ENCODE assay signal across 8 cellular contexts in the genomic region with DNA sequence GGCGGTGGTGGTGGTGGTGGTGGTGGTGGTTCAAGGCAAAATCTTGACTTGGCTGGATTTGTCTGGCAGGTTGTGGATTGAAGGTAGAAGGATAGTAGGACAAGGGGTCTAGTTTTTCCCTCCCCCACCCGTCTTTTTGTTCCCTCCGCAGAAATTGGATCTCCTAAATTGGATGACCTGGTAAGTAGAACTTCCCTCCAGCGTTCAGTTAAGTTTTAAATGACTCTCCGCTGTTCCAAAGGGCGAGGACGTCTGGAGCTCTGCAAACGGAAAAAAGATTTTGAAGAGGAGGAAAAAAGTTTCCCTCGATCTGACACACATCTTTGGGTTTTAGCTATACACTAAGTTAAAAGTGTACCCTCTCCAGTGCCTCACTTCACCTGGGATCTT. TPM values are rescaled to one million over a fixed set of nuclear protein-coding genes. Genes with fewer than 3 reads are reported as not detected.
DNase-seq lines count a peak whose midpoint lies in the region; ATAC-seq lines count a peak whose summit lies in the region.

No MANE protein-coding gene starts in this region.

- CTCF ChIA-PET in activated CD8-positive, alpha-beta T cell treated with anti-CD3 and anti-CD28 coated beads, Interleukin-2, amount 10 ng/mL, durations not matched to agents 7 days and 5 days (lab: Charles Lee): interaction anchor here (1.4 kb wide), 2 partner anchors 14 to 23 kb away, joined by 4 to 5 read pairs; no protein-coding TSS in a partner anchor

- H3K27me3 Mint-ChIP-seq in activated CD8-positive, alpha-beta T cell treated with anti-CD3 and anti-CD28 coated beads, Interleukin-2, amount 10 ng/mL, durations not matched to agents 7 days and 5 days (ENCODE audit: low read depth): peaks cover 44% of the 10 kb centered on the region

- H3K4me3 ChIP-seq in HAP-1: peak overlapping the region; percentile 65

- POLR2A ChIA-PET in activated CD8-positive, alpha-beta T cell treated with anti-CD3 and anti-CD28 coated beads, Interleukin-2, amount 10 ng/mL, durations not matched to agents 7 days and 5 days (lab: Charles Lee): no interaction called here

- H3K27me3 ChIP-seq in HAP-1 (ENCODE audit: low read depth): no peaks in the 10 kb centered on the region

- H3K9me3 ChIP-seq in HAP-1: no peaks in the 10 kb centered on the region

- H3K9me3 Mint-ChIP-seq in activated CD8-positive, alpha-beta T cell treated with anti-CD3 and anti-CD28 coated beads, Interleukin-2, amount 10 ng/mL, durations not matched to agents 7 days and 5 days (ENCODE audit: insufficient read depth): no peaks in the 10 kb centered on the region

- in situ Hi-C loops in HAP-1 (cut with MboI; ENCODE audit: low sequenced_read_pairs): loop anchor here (25.0 kb wide), 1 partner anchor 111 kb away; a partner anchor contains a TSS

- peak overlapping the region; percentile 18 for H3K4me3 Mint-ChIP-seq in activated CD8-positive, alpha-beta T cell treated with anti-CD3 and anti-CD28 coated beads, Interleukin-2, amount 10 ng/mL, durations not matched to agents 7 days and 5 days

- H3K27ac Mint-ChIP-seq in activated CD8-positive, alpha-beta T cell treated with anti-CD3 and anti-CD28 coated beads, Interleukin-2, amount 10 ng/mL, durations not matched to agents 7 days and 5 days: no peak overlapping the region

- H3K4me1 ChIP-seq in HAP-1: peaks cover 14% of the 10 kb centered on the region

- H3K4me1 Mint-ChIP-seq in activated CD8-positive, alpha-beta T cell treated with anti-CD3 and anti-CD28 coated beads, Interleukin-2, amount 10 ng/mL, durations not matched to agents 7 days and 5 days (ENCODE audit: low read depth): peaks cover 12% of the 10 kb centered on the region

- no peaks in the 10 kb centered on the region for H3K36me3 Mint-ChIP-seq in activated CD8-positive, alpha-beta T cell treated with anti-CD3 and anti-CD28 coated beads, Interleukin-2, amount 10 ng/mL, durations not matched to agents 7 days and 5 days (ENCODE audit: low read depth)

- no peaks in the 10 kb centered on the region for H3K36me3 ChIP-seq in HAP-1 (replicated peaks)

- DNase-seq in HAP-1 (ENCODE audit: low spot score in 2 of 2) (peak in 1 of 2 experiments; percentile 52), left ventricle myocardium superior (no peak), sciatic nerve (ENCODE audit: low spot score) (no peak), retina (no peak), OCI-M2 (lab: John Stamatoyannopoulos, UW; ENCODE audit: unreplicated experiment) (no peak), Ammon's horn (ENCODE audit: low spot score) (no peak)
- DNase-seq in activated CD8-positive, alpha-beta T cell treated with anti-CD3 and anti-CD28 coated beads, Interleukin-2, amount 10 ng/mL, durations not matched to agents 7 days and 5 days: no peak

- intact Hi-C loops in left ventricle myocardium superior (cut with micrococcal nuclease) (no loop called here), sciatic nerve (cut with DNase I) (no loop called here)

- ATAC-seq in activated CD8-positive, alpha-beta T cell treated with anti-CD3 and anti-CD28 coated beads, Interleukin-2, amount 10 ng/mL, durations not matched to agents 7 days and 5 days: no peak
- ATAC-seq in left ventricle myocardium superior: peak; percentile 14
- ATAC-seq in sciatic nerve: peak; percentile 51
- no peak for ATAC-seq in HG03439 (IDR thresholded peaks at IDR 0.05; ENCODE audit: unreplicated experiment)

RNA-seq across cellular contexts. Expression of a gene that starts 0.4 kb away (rescaled TPM):
- under 1 TPM in 1 of 2 experiments, not detected in 1; 0.05 TPM for total RNA-seq in activated CD8-positive, alpha-beta T cell treated with anti-CD3 and anti-CD28 coated beads, Interleukin-2, amount 10 ng/mL, durations not matched to agents 7 days and 5 days
- total RNA-seq in left ventricle myocardium superior (43.5 TPM), sciatic nerve (16.8 TPM)

RNA-seq across cellular contexts. Expression of a gene that starts 33.6 kb away (rescaled TPM):
- total RNA-seq in activated CD8-positive, alpha-beta T cell treated with anti-CD3 and anti-CD28 coated beads, Interleukin-2, amount 10 ng/mL, durations not matched to agents 7 days and 5 days: 10 to 100 TPM; 18.9 to 19.0 TPM
- 18.3 TPM for total RNA-seq in left ventricle myocardium superior
- total RNA-seq in sciatic nerve: 40.8 TPM

Comparison
In these comparisons a context has a peak if more than half of its experiments do, and no peak if none do; other contexts are left out.
1. ATAC-seq: peak in left ventricle myocardium superior (single experiment) and sciatic nerve (single experiment); none in activated CD8-positive, alpha-beta T cell treated with anti-CD3 and anti-CD28 coated beads, Interleukin-2, amount 10 ng/mL, durations not matched to agents 7 days and 5 days (single experiment) and HG03439 (single experiment).
2. RNA of a gene that starts 0.4 kb away (total RNA-seq): 43.5 TPM in left ventricle myocardium superior (single experiment) and 16.8 TPM in sciatic nerve (single experiment); 0.05 TPM in activated CD8-positive, alpha-beta T cell treated with anti-CD3 and anti-CD28 coated beads, Interleukin-2, amount 10 ng/mL, durations not matched to agents 7 days and 5 days; every median in the first group is over 10 times any median in the second.